11 cellular contexts compared by ENCODE assay signal in the genomic region with DNA sequence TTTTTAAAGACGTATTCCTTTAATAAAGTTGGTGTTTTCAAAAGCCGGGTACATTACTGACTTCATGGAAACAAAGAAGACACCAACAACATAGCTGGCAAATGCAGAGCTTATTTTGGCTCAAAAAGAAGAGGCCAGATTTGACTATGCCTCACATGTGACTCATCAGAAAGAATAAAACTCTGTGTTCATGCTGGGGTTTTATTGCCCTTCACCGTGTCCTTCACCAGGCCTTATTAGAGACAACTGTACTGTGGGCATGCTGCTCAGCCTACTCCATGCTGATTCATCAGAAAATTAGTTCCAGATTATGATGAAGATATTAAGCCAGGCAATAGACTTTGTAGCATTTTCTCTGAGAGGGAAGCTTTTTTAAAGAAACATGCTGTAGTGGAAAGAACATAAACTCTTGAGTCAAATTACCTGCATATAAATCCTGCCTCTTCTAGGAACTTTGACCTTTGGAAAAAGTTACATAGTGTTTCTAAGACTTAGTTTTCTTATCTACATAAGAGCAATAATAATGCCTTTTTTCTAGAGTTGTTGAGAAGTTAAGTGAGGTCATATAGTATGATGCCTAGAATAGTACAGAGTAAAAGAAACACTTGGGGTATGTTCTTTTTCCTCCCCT.
A peak's percentile ranks its signal among the peaks of the same experiment; 100 is the strongest.
DNase-seq lines count a peak whose midpoint lies in the region; ATAC-seq and TF ChIP-seq lines count a peak whose summit lies in the region.
"Had no signal": no experiment of that assay in that cellular context is flagged by ENCODE, and none has a peak within 500 bp of the region (broad histone marks: within the 10 kb centered on the region; RNA-seq: fewer than 3 reads in every experiment).

No MANE protein-coding gene starts in this region.

- no peak for ATAC-seq in HG02642 (IDR thresholded peaks at IDR 0.05; ENCODE audit: poor library complexity, unreplicated experiment)

- DNase-seq in EH (ENCODE audit: low read depth) (peak; percentile 98), SK-N-MC (ENCODE audit: low read depth, low spot score) (peak; percentile 61), fibroblast of mammary gland (ENCODE audit: low read depth) (peak; percentile 99), pulmonary artery endothelial cell (ENCODE audit: low read depth, low spot score) (peak; percentile 10), GOT3 (lab: John Stamatoyannopoulos, UW) (no peak), GF-D8 (lab: John Stamatoyannopoulos, UW) (no peak)
- no peak for DNase-seq in activated T-cell treated with anti-CD3 and anti-CD28 coated beads, Interleukin-2, amount 50 U/mL, for 48 hours
- DNase-seq: DMS79, NCI-H1105, SHP77 had no signal

- peak overlapping the region; percentile 2; the same call in 1 of the 2 replicates for H3K4me3 ChIP-seq in SK-N-MC
- H3K4me3 ChIP-seq in fibroblast of mammary gland (ENCODE audit: control insufficient read depth, low read depth, low read length): no peak overlapping the region

- no peaks in the 10 kb centered on the region for H3K36me3 ChIP-seq in SK-N-MC (ENCODE audit: insufficient read depth, low read length)

- TF ChIP-seq CTCF in fibroblast of mammary gland (conservative IDR thresholded peaks at IDR 0.05; ENCODE audit: control insufficient read depth, insufficient read depth, low read depth, low read length): no peak

- peak overlapping the region; percentile 10 for H3K9ac ChIP-seq in SK-N-MC (ENCODE audit: insufficient read length)

- peak overlapping the region; percentile 89 for H3K27ac ChIP-seq in SK-N-MC

- H3K9me3 ChIP-seq in SK-N-MC (ENCODE audit: low read depth, low read length): no peaks in the 10 kb centered on the region

Comparison
In these comparisons a context has a peak if more than half of its experiments do, and no peak if none do; other contexts are left out.
1. DNase-seq: peak in EH (single experiment), SK-N-MC (single experiment), fibroblast of mammary gland (single experiment) and pulmonary artery endothelial cell (single experiment); none in GOT3 (single experiment), GF-D8 (single experiment) and activated T-cell treated with anti-CD3 and anti-CD28 coated beads, Interleukin-2, amount 50 U/mL, for 48 hours (0 of 2).